In genomic region chr15:66356359-66357236, GRCh38 we compare ENCODE assay signal across 8 cellular contexts.
DNase-seq lines count a peak whose midpoint lies in the region; ATAC-seq lines count a peak whose summit lies in the region.

TIPIN (minus strand) TSS chr15:66356685; CDS start chr15:66352947, 3,738 bp downstream.

- peak within 1 kb of the TSS; percentile 99 for H3K4me3 Mint-ChIP-seq in activated naive CD4-positive, alpha-beta T cell treated with anti-CD3 and anti-CD28 coated beads, Interleukin-2, amount 10 ng/mL, durations not matched to agents 7 days and 5 days

- CTCF ChIA-PET in activated naive CD4-positive, alpha-beta T cell treated with anti-CD3 and anti-CD28 coated beads, Interleukin-2, amount 10 ng/mL, durations not matched to agents 7 days and 5 days (lab: Charles Lee): interaction anchor here (0.7 to 4.1 kb wide), 2 partner anchors 32 to 142 kb away, joined by 3 to 31 read pairs; partner anchors contain the start of gene SNAPC5

- no peaks in the 10 kb centered on the region for H3K9me3 Mint-ChIP-seq in activated naive CD4-positive, alpha-beta T cell treated with anti-CD3 and anti-CD28 coated beads, Interleukin-2, amount 10 ng/mL, durations not matched to agents 7 days and 5 days

- H3K27ac ChIP-seq in SK-N-MC: peak within 1 kb of the TSS; percentile 78

- peak within 1 kb of the TSS; percentile 96 for H3K9ac ChIP-seq in SK-N-MC (ENCODE audit: insufficient read length)

- H3K36me3 ChIP-seq in SK-N-MC (ENCODE audit: insufficient read depth, low read length): peaks cover 18% of the 10 kb centered on the region

- H3K4me1 Mint-ChIP-seq in activated naive CD4-positive, alpha-beta T cell treated with anti-CD3 and anti-CD28 coated beads, Interleukin-2, amount 10 ng/mL, durations not matched to agents 7 days and 5 days: peaks cover 39% of the 10 kb centered on the region

- H3K27ac Mint-ChIP-seq in activated naive CD4-positive, alpha-beta T cell treated with anti-CD3 and anti-CD28 coated beads, Interleukin-2, amount 10 ng/mL, durations not matched to agents 7 days and 5 days: peak within 1 kb of the TSS; percentile 97

- H3K4me3 ChIP-seq in GM08714 (ENCODE audit: low read length): peak within 1 kb of the TSS; percentile 86
- peak within 1 kb of the TSS; percentile 83 for H3K4me3 ChIP-seq in SK-N-MC

- H3K36me3 Mint-ChIP-seq in activated naive CD4-positive, alpha-beta T cell treated with anti-CD3 and anti-CD28 coated beads, Interleukin-2, amount 10 ng/mL, durations not matched to agents 7 days and 5 days: peaks cover 13% of the 10 kb centered on the region

- H3K27me3 Mint-ChIP-seq in activated naive CD4-positive, alpha-beta T cell treated with anti-CD3 and anti-CD28 coated beads, Interleukin-2, amount 10 ng/mL, durations not matched to agents 7 days and 5 days: no peaks in the 10 kb centered on the region

- ATAC-seq in HG02588 (IDR thresholded peaks at IDR 0.05; ENCODE audit: unreplicated experiment): peak; percentile 94

- DNase-seq in NCI-H1048 (lab: John Stamatoyannopoulos, UW) (peak; percentile 87), SK-N-MC (ENCODE audit: low read depth, low spot score) (peak; percentile 86), germinal center (ENCODE audit: low spot score) (peak; percentile 95), non-pigmented ciliary epithelial cell (ENCODE audit: low read depth) (peak; percentile 62), superior temporal gyrus (ENCODE audit: extremely low spot score) (peak; percentile 86)
- DNase-seq in activated naive CD4-positive, alpha-beta T cell treated with anti-CD3 and anti-CD28 coated beads, Interleukin-2, amount 10 ng/mL, durations not matched to agents 7 days and 5 days: peak; percentile 99

- no peaks in the 10 kb centered on the region for H3K9me3 ChIP-seq in SK-N-MC (ENCODE audit: low read depth, low read length)

Comparison
In these comparisons a context has a peak if more than half of its experiments do, and no peak if none do; other contexts are left out.
1. Peak in every context shown above with its lines: DNase-seq, ATAC-seq, H3K4me3 ChIP-seq and H3K27ac ChIP-seq.